In the genomic region with DNA sequence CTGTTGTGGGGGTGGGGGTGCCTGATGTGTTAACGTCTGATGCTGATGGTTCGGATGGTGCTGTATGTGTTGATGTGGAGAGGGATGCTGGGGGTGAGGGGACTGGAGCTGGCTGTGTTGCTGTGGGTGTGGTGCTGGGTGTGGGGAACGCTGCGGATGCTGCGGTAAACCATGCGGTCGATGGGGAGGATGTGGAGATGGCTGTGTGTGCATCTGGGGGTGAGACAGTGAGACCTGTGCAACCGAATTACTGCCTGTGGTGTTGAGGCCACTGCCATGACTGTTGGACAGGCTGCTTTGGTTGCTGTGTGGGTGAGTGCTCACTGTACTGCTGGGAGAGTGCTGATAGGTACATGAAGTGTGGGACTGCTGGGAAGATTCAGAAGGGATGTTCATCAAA, we compare ENCODE assay signal across 1 cellular context.
TF ChIP-seq lines count a peak whose summit lies in the region.

No MANE protein-coding gene starts in this region.

TF ChIP-seq in WTC11, 78 proteins besides CTCF, POLR2A, EP300 and RAD21 (continued from another document):
- TF ChIP-seq ARID4B (CRISPR knock-in tag; IDR thresholded peaks at IDR 0.05; ENCODE audit: borderline replicate concordance) (no peak), MXD4 (CRISPR knock-in tag; IDR thresholded peaks at IDR 0.05; ENCODE audit: borderline replicate concordance) (no peak)
